In the genomic region with DNA sequence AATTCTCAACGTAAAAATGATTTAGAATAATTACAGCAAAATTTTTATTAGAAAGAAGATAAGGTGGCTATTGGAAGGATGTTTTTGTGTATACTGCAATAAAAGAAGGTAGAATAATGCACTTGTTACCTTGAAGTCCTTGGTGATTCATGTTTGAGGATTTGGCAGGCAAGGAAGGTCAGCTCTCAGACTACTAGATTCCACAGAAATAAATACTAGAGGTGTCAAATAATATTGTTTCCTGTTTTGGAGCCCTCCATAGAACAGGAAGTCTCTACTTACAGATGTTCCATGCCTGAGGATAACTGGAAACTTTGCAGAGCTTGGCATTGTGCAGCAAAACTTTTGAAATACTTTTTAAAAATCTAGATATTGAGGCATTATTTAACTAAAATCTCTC, we compare ENCODE assay signal across 16 cellular contexts.
"Had no signal": no experiment of that assay in that cellular context is flagged by ENCODE, and none has a peak within 500 bp of the region (broad histone marks: within the 10 kb centered on the region; RNA-seq: fewer than 3 reads in every experiment).

No MANE protein-coding gene starts in this region.

- H3K4me1 Mint-ChIP-seq: naive thymus-derived CD4-positive, alpha-beta T cell; stimulated activated effector memory CD8-positive, alpha-beta T cell treated with anti-CD3 and anti-CD28 coated beads, Interleukin-12 subunit alpha, Interleukin-12 subunit beta, amount 100 ng/mL, for 72 hours had no signal

- H3K4me3 Mint-ChIP-seq: naive thymus-derived CD4-positive, alpha-beta T cell; stimulated activated effector memory CD8-positive, alpha-beta T cell treated with anti-CD3 and anti-CD28 coated beads, Interleukin-12 subunit alpha, Interleukin-12 subunit beta, amount 100 ng/mL, for 72 hours had no signal

- DNase-seq: cortex of kidney; effector memory CD4-positive, alpha-beta T cell; gastrocnemius medialis; glutamatergic neuron; left cardiac atrium; left ventricle myocardium superior; naive thymus-derived CD4-positive, alpha-beta T cell; posterior cingulate gyrus; small intestine; stimulated activated CD4-positive, alpha-beta T cell treated with anti-CD3 and anti-CD28 coated beads, Interleukin-4, amount 100 ng/mL, for 1 hour; stimulated activated CD8-positive, alpha-beta memory T cell treated with anti-CD3 and anti-CD28 coated beads, Interleukin-4, amount 100 ng/mL, for 48 hours; stimulated activated naive CD8-positive, alpha-beta T cell treated with anti-CD3 and anti-CD28 coated beads, Interleukin-15, Interleukin-2, amounts not matched to agents 100 U/mL and 50 U/mL, for 24 hours; thyroid gland; upper lobe of left lung; uterus had no signal

- ATAC-seq: gastrocnemius medialis; left cardiac atrium; left ventricle myocardium superior; naive thymus-derived CD4-positive, alpha-beta T cell; stimulated activated effector memory CD8-positive, alpha-beta T cell treated with anti-CD3 and anti-CD28 coated beads, Interleukin-12 subunit alpha, Interleukin-12 subunit beta, amount 100 ng/mL, for 72 hours; stimulated activated naive CD8-positive, alpha-beta T cell treated with anti-CD3 and anti-CD28 coated beads, Interleukin-15, Interleukin-2, amounts not matched to agents 100 U/mL and 50 U/mL, for 24 hours had no signal

- H3K27ac Mint-ChIP-seq: naive thymus-derived CD4-positive, alpha-beta T cell; stimulated activated effector memory CD8-positive, alpha-beta T cell treated with anti-CD3 and anti-CD28 coated beads, Interleukin-12 subunit alpha, Interleukin-12 subunit beta, amount 100 ng/mL, for 72 hours had no signal

- H3K36me3 Mint-ChIP-seq: naive thymus-derived CD4-positive, alpha-beta T cell; stimulated activated effector memory CD8-positive, alpha-beta T cell treated with anti-CD3 and anti-CD28 coated beads, Interleukin-12 subunit alpha, Interleukin-12 subunit beta, amount 100 ng/mL, for 72 hours had no signal

- H3K27me3 Mint-ChIP-seq: naive thymus-derived CD4-positive, alpha-beta T cell had no signal
